8 cellular contexts compared by ENCODE assay signal in the genomic region with DNA sequence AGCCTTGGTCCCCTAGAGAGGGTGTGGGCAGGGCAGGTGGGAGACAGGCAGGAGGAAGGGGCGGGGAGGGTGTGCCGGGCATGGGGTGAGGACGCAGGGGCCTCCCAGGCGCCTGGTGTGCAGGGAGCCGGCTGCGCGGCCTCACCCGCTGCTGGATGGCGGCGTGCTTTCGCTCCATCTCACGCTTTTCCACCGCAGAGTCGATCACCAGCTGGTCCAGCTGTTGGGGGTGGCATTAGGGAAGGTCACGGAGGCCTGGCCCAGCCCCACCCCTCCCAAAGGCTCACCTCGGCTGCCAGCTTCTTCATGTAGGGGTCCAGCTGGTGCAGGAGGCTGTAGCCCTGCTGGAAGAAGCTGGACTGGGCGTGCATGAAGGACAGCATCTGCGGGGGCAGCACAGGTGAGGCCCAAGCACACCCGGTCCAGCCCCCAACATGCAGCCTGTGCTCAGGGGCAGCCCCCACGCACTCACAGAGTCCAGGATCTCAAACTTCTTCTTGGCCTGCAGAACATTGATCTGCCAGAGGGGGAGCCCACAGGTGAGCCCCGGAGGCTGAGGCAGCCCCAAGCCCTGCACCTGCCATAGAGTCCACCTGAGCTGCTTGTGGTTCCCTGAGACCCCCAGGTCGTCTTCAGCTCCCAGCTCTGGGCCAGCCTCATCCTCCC. TPM values are rescaled to one million over a fixed set of nuclear protein-coding genes. Genes with fewer than 3 reads are reported as not detected.
DNase-seq lines count a peak whose midpoint lies in the region; ATAC-seq, FAIRE-seq and TF ChIP-seq lines count a peak whose summit lies in the region.

No MANE protein-coding gene starts in this region.

- H3K9me3 ChIP-seq in BLaER1 (no peaks in the 10 kb centered on the region), WERI-Rb-1 (ENCODE audit: severe bottlenecking) (no peaks in the 10 kb centered on the region)

- H3K27me3 ChIP-seq in BLaER1 (no peaks in the 10 kb centered on the region), WERI-Rb-1 (ENCODE audit: insufficient read depth, low read depth, severe bottlenecking) (no peaks in the 10 kb centered on the region), kidney epithelial cell (ENCODE audit: control insufficient read depth, insufficient read depth, low read length) (no peaks in the 10 kb centered on the region)

- DNase-seq in GM12891 (ENCODE audit: insufficient read length, low spot score) (no peak), WERI-Rb-1 (peak; percentile 65), kidney epithelial cell (ENCODE audit: low read depth) (no peak), mucosa of gallbladder (ENCODE audit: low spot score) (no peak), GDM1 (lab: John Stamatoyannopoulos, UW) (no peak)
- DNase-seq in effector CD4-positive, alpha-beta T cell, result no peak

- peak overlapping the region; percentile 63; the same call in 1 of the 2 replicates for H3K4me2 ChIP-seq in BLaER1

- H3K4me3 ChIP-seq in BLaER1 (no peak overlapping the region), WERI-Rb-1 (ENCODE audit: low read depth, low read length) (no peak overlapping the region), kidney epithelial cell (ENCODE audit: low read depth, low read length) (no peak overlapping the region)

- peaks cover 37% of the 10 kb centered on the region for H3K4me1 ChIP-seq in BLaER1

- peaks cover 70% of the 10 kb centered on the region for H4K20me1 ChIP-seq in BLaER1

- TF ChIP-seq CTCF in WERI-Rb-1 (IDR thresholded peaks at IDR 0.05; ENCODE audit: low read depth, low read length) (peak; percentile 68), kidney epithelial cell (IDR thresholded peaks at IDR 0.05; ENCODE audit: insufficient read depth, low read length, poor library complexity, severe bottlenecking) (peak; percentile 45)

- H3K36me3 ChIP-seq in BLaER1, result peaks cover 25% of the 10 kb centered on the region
- peaks cover 42% of the 10 kb centered on the region for H3K36me3 ChIP-seq in WERI-Rb-1
- H3K36me3 ChIP-seq in kidney epithelial cell (ENCODE audit: control insufficient read depth, insufficient read depth, low read length), result no peaks in the 10 kb centered on the region

- no peak for TF ChIP-seq POLR2A in GM12891 (IDR thresholded peaks at IDR 0.05; ENCODE audit: low read depth, low read length)

- H3K27ac ChIP-seq in BLaER1 (no peak overlapping the region), WERI-Rb-1 (peak overlapping the region; percentile 88)

- H3K9ac ChIP-seq in BLaER1, result no peak overlapping the region

- no peak for ATAC-seq in HG02840 (IDR thresholded peaks at IDR 0.05; ENCODE audit: low FRiP score, unreplicated experiment)

- FAIRE-seq in GM12891 (lab: Jason Lieb, UNC), result peak; percentile 52

TF ChIP-seq in GM12891, 5 proteins besides CTCF, POLR2A, EP300 and RAD21:
- TF ChIP-seq POLR2AphosphoS5 (IDR thresholded peaks at IDR 0.05; ENCODE audit: low read depth, low read length) (no peak), POU2F2 (IDR thresholded peaks at IDR 0.05; ENCODE audit: low read depth, low read length) (no peak), PAX5 (IDR thresholded peaks at IDR 0.05; ENCODE audit: insufficient read depth, low read length, severe bottlenecking) (no peak), SPI1 (IDR thresholded peaks at IDR 0.05; ENCODE audit: low read depth, low read length) (no peak)

RNA-seq across cellular contexts. Expression of a gene that starts 7.9 kb away (rescaled TPM):
- polyA plus RNA-seq in GM12891 (2012; ENCODE audit: low read depth, missing spikeins), result 16.1 TPM
- total RNA-seq in kidney epithelial cell (37.9 and 43.1 TPM in 2 replicates), mucosa of gallbladder (86.6 TPM)

RNA-seq across cellular contexts. Expression of a gene that starts 8.6 kb away (rescaled TPM):
- 10.1 TPM for polyA plus RNA-seq in GM12891 (2012; ENCODE audit: low read depth, missing spikeins)
- total RNA-seq in kidney epithelial cell (45.1 and 59.9 TPM in 2 replicates), mucosa of gallbladder (19.0 TPM)

RNA-seq across cellular contexts. Expression of a gene that starts 19.6 kb away (rescaled TPM):
- polyA plus RNA-seq in GM12891 (2012; ENCODE audit: low read depth, missing spikeins), result 1.6 TPM
- total RNA-seq in kidney epithelial cell (0.46 and 0.62 TPM in 2 replicates), mucosa of gallbladder (7.9 TPM)

RNA-seq across cellular contexts. Expression of a gene that starts 24.6 kb away (rescaled TPM):
- 53.4 TPM for polyA plus RNA-seq in GM12891 (2012; ENCODE audit: low read depth, missing spikeins)
- total RNA-seq in kidney epithelial cell (94.2 and 123 TPM in 2 replicates), mucosa of gallbladder (121 TPM)

RNA-seq across cellular contexts. Expression of a gene that starts 24.8 kb away (rescaled TPM):
- 11.6 TPM for polyA plus RNA-seq in GM12891 (2012; ENCODE audit: low read depth, missing spikeins)
- total RNA-seq in kidney epithelial cell, result 44.3 and 59.5 TPM in 2 replicates
- total RNA-seq in mucosa of gallbladder, result 36.1 TPM
